Comparison of ENCODE assay signal across 18 cellular contexts in genomic region chr2:95376311-95377215, GRCh38.
"Had no signal": no experiment of that assay in that cellular context is flagged by ENCODE, and none has a peak within 500 bp of the region (broad histone marks: within the 10 kb centered on the region; RNA-seq: fewer than 3 reads in every experiment).

No MANE protein-coding gene starts in this region.

- H3K36me3 ChIP-seq: left lung, neutrophil, transverse colon had no signal

- ATAC-seq: effector memory CD8-positive, alpha-beta T cell; gastroesophageal sphincter; left lung; naive thymus-derived CD4-positive, alpha-beta T cell had no signal

- H3K9me3 ChIP-seq: esophagus squamous epithelium, gastroesophageal sphincter, left lung, neutrophil, stomach, thoracic aorta, transverse colon had no signal

- H3K4me3 ChIP-seq: esophagus squamous epithelium, gastroesophageal sphincter, hepatocyte, left lung, stomach, thoracic aorta, transverse colon had no signal

- DNase-seq: effector memory CD8-positive, alpha-beta T cell; esophagus squamous epithelium; foreskin fibroblast; kidney glomerular epithelial cell; left lung; mesendoderm; naive thymus-derived CD4-positive, alpha-beta T cell; nephron progenitor cell; small intestine; stimulated activated CD4-positive, alpha-beta T cell treated with anti-CD3 and anti-CD28 coated beads, Interleukin-12 subunit alpha, Interleukin-12 subunit beta, amount 100 ng/mL, for 4 hours; stimulated activated naive CD4-positive, alpha-beta T cell; stomach; substantia nigra; transverse colon had no signal

- H3K27me3 ChIP-seq: esophagus squamous epithelium, gastroesophageal sphincter, hepatocyte, neutrophil, stomach, transverse colon had no signal

- H3K4me1 ChIP-seq: esophagus squamous epithelium, gastroesophageal sphincter, left lung, stomach, transverse colon had no signal

- H3K27ac ChIP-seq: esophagus squamous epithelium, gastroesophageal sphincter, hepatocyte, left lung, neutrophil, stomach, thoracic aorta, transverse colon had no signal
